20 cellular contexts compared by ENCODE assay signal in genomic region chr4:3873446-3874415, GRCh38.
DNase-seq lines count a peak whose midpoint lies in the region; ATAC-seq and TF ChIP-seq lines count a peak whose summit lies in the region.
"Had no signal": no experiment of that assay in that cellular context is flagged by ENCODE, and none has a peak within 500 bp of the region (broad histone marks: within the 10 kb centered on the region; RNA-seq: fewer than 3 reads in every experiment).

No MANE protein-coding gene starts in this region.

- no peak overlapping the region for H3K27ac ChIP-seq in left ventricle myocardium inferior (replicated peaks)
- no peak overlapping the region for H3K27ac ChIP-seq in right atrium auricular region
- no peak overlapping the region for H3K27ac ChIP-seq in iPS-18a (ENCODE audit: low read length)
- no peak overlapping the region for H3K27ac ChIP-seq in upper lobe of right lung
- H3K27ac ChIP-seq: skin epidermis, upper lobe of left lung had no signal

- H3K4me3 ChIP-seq in left ventricle myocardium inferior (no peak overlapping the region), right atrium auricular region (no peak overlapping the region), iPS-18a (ENCODE audit: low read length) (peak overlapping the region; percentile 39), upper lobe of right lung (no peak overlapping the region)
- H3K4me3 ChIP-seq: HAP-1, skin epidermis, upper lobe of left lung had no signal

- peaks cover 7% of the 10 kb centered on the region for H3K4me1 Mint-ChIP-seq in type B pancreatic cell (ENCODE audit: unreplicated experiment)

- H3K27me3 ChIP-seq in left ventricle myocardium inferior (ENCODE audit: low read depth) (peaks cover 100% of the 10 kb centered on the region), right atrium auricular region (peaks cover 5 to 10% of the 10 kb centered on the region in 2 donors), iPS-18a (ENCODE audit: control insufficient read depth, insufficient read depth, low read length) (peaks cover 34% of the 10 kb centered on the region), upper lobe of right lung (peaks cover 77% of the 10 kb centered on the region)

- peaks cover 88% of the 10 kb centered on the region for H3K27me3 Mint-ChIP-seq in type B pancreatic cell

- H3K36me3 Mint-ChIP-seq in type B pancreatic cell = no peaks in the 10 kb centered on the region

- peaks cover 11% of the 10 kb centered on the region for H3K9me3 Mint-ChIP-seq in type B pancreatic cell

- intact Hi-C loops in left ventricle myocardium inferior (cut with micrococcal nuclease) (no loop called here), upper lobe of right lung (cut with DNase I) (no loop called here)

- peak; percentile 5 for DNase-seq in left ventricle myocardium inferior
- DNase-seq in right atrium auricular region (ENCODE audit: low spot score) = no peak
- DNase-seq in NCI-H82 (lab: John Stamatoyannopoulos, UW) = peak; percentile 60
- peak; percentile 57 for DNase-seq in upper lobe of right lung
- DNase-seq in type B pancreatic cell (ENCODE audit: extremely low spot score, unreplicated experiment) = no peak
- DNase-seq in stimulated activated CD4-positive, alpha-beta T cell treated with anti-CD3 and anti-CD28 coated beads, Interleukin-2, amount 100 ng/mL, for 48 hours = no peak
- no peak for DNase-seq in activated naive CD4-positive, alpha-beta T cell (lab: John Stamatoyannopoulos, UW)
- DNase-seq: activated CD4-positive, CD25-positive, alpha-beta regulatory T cell; DMS 273 treated with DMSO at 0.1 percent for 48 hours; effector CD8-positive, alpha-beta T cell; NCI-H1105; NCI-H2171 treated with DMSO at 0.1 percent for 48 hours; stimulated activated naive CD4-positive, alpha-beta T cell; T-helper 1 cell had no signal

- no peak overlapping the region for H3K9ac ChIP-seq in iPS-18a (ENCODE audit: low read length)

- H3K27ac Mint-ChIP-seq in type B pancreatic cell = no peak overlapping the region
- H3K27ac Mint-ChIP-seq: activated naive CD8-positive, alpha-beta T cell had no signal

- ATAC-seq in upper lobe of right lung = no peak
- ATAC-seq: Panc1 had no signal

- TF ChIP-seq CTCF in left ventricle myocardium inferior (IDR thresholded peaks at IDR 0.05; ENCODE audit: borderline replicate concordance) (no peak), right atrium auricular region (IDR thresholded peaks at IDR 0.05) (no peak), upper lobe of right lung (IDR thresholded peaks at IDR 0.05) (no peak), type B pancreatic cell (conservative IDR thresholded peaks at IDR 0.05) (no peak)

- peaks cover 8% of the 10 kb centered on the region for H3K4me1 ChIP-seq in left ventricle myocardium inferior
- peaks cover 0 to 10% of the 10 kb centered on the region in 2 donors for H3K4me1 ChIP-seq in right atrium auricular region
- peaks cover 7% of the 10 kb centered on the region for H3K4me1 ChIP-seq in iPS-18a (ENCODE audit: control insufficient read depth, low read depth, low read length)
- H3K4me1 ChIP-seq in upper lobe of right lung = no peaks in the 10 kb centered on the region
- H3K4me1 ChIP-seq: HAP-1 had no signal

- no peak overlapping the region for H3K4me3 Mint-ChIP-seq in type B pancreatic cell
- H3K4me3 Mint-ChIP-seq: activated naive CD8-positive, alpha-beta T cell had no signal

- H3K9me3 ChIP-seq in left ventricle myocardium inferior (replicated peaks) (peaks cover 14% of the 10 kb centered on the region), right atrium auricular region (peaks cover 0 to 16% of the 10 kb centered on the region in 2 donors), iPS-18a (ENCODE audit: control insufficient read depth, low read depth, low read length) (no peaks in the 10 kb centered on the region), upper lobe of right lung (peaks cover 6% of the 10 kb centered on the region)
- H3K9me3 ChIP-seq: HAP-1 had no signal

- no peaks in the 10 kb centered on the region for H3K36me3 ChIP-seq in left ventricle myocardium inferior
- no peaks in the 10 kb centered on the region for H3K36me3 ChIP-seq in right atrium auricular region
- H3K36me3 ChIP-seq in iPS-18a (ENCODE audit: control insufficient read depth, low read depth, low read length) = no peaks in the 10 kb centered on the region
- no peaks in the 10 kb centered on the region for H3K36me3 ChIP-seq in upper lobe of right lung
- H3K36me3 ChIP-seq: HAP-1, upper lobe of left lung had no signal

Comparison
In these comparisons a context has a peak if more than half of its experiments do, and no peak if none do; other contexts are left out.
1. DNase-seq: peak in left ventricle myocardium inferior (single experiment), NCI-H82 (single experiment) and upper lobe of right lung (single experiment); none in right atrium auricular region (single experiment), type B pancreatic cell (single experiment), stimulated activated CD4-positive, alpha-beta T cell treated with anti-CD3 and anti-CD28 coated beads, Interleukin-2, amount 100 ng/mL, for 48 hours (0 of 2) and activated naive CD4-positive, alpha-beta T cell (0 of 4).